12 cellular contexts compared by ENCODE assay signal in genomic region chr10:102712089-102712488, GRCh38. TPM values are rescaled to one million over a fixed set of nuclear protein-coding genes. Genes with fewer than 3 reads are reported as not detected.
DNase-seq lines count a peak whose midpoint lies in the region; ATAC-seq and TF ChIP-seq lines count a peak whose summit lies in the region.
"Had no signal": no experiment of that assay in that cellular context is flagged by ENCODE, and none has a peak within 500 bp of the region (broad histone marks: within the 10 kb centered on the region; RNA-seq: fewer than 3 reads in every experiment).

No MANE protein-coding gene starts in this region.

- H3K9me3 Mint-ChIP-seq in activated naive CD8-positive, alpha-beta T cell treated with anti-CD3 and anti-CD28 coated beads, Interleukin-2, amount 50 U/mL, for 24 hours, result no peaks in the 10 kb centered on the region
- H3K9me3 Mint-ChIP-seq in osteocyte (ENCODE audit: unreplicated experiment), result no peaks in the 10 kb centered on the region

- H3K4me3 ChIP-seq in GM12864 (ENCODE audit: low read depth, low read length), result peak overlapping the region; percentile 98; the same call in 1 of the 2 replicates
- no peak overlapping the region for H3K4me3 ChIP-seq in HEK293 (ENCODE audit: low read depth, low read length)
- H3K4me3 ChIP-seq in testis, result no peak overlapping the region
- H3K4me3 ChIP-seq in BE2C (ENCODE audit: low read depth, low read length), result no peak overlapping the region

- intact Hi-C loops in testis (cut with DNase I; ENCODE audit: low total_unique reads), result loop anchor here (5.0 kb wide), 1 partner anchor 70 kb away; the partner anchor contains the start of gene TRIM8

- POLR2A ChIA-PET in HEK293 (lab: Yijun Ruan, JAX), result interaction anchor here (0.7 to 1.6 kb wide), 2 partner anchors 31 to 84 kb away, joined by 3 to 4 read pairs; partner anchors contain the start of gene WBP1L

- no peaks in the 10 kb centered on the region for H3K27me3 Mint-ChIP-seq in activated naive CD8-positive, alpha-beta T cell treated with anti-CD3 and anti-CD28 coated beads, Interleukin-2, amount 50 U/mL, for 24 hours
- no peaks in the 10 kb centered on the region for H3K27me3 Mint-ChIP-seq in osteocyte (ENCODE audit: unreplicated experiment)

- no peak overlapping the region for H3K27ac ChIP-seq in HEK293 (ENCODE audit: extremely low read depth, low read depth, low read length)
- H3K27ac ChIP-seq in testis, result peak overlapping the region in 1 of 2 donors; percentile 75
- H3K27ac ChIP-seq: foreskin keratinocyte had no signal

- H3K36me3 ChIP-seq in HEK293 (ENCODE audit: control insufficient read depth in 2 of 2, insufficient read depth in 1 of 2, low read length in 2 of 2) (no peaks in the 10 kb centered on the region; a peak in 1 of 3 replicates), testis (ENCODE audit: low read depth, missing control alignments) (no peaks in the 10 kb centered on the region), BE2C (no peaks in the 10 kb centered on the region)
- H3K36me3 ChIP-seq: HAP-1 had no signal

- no peaks in the 10 kb centered on the region for H3K27me3 ChIP-seq in testis
- H3K27me3 ChIP-seq in BE2C, result no peaks in the 10 kb centered on the region
- H3K27me3 ChIP-seq: foreskin keratinocyte had no signal

- DNase-seq in GM12864 (ENCODE audit: low read depth) (peak; percentile 60), osteocyte (ENCODE audit: extremely low spot score, unreplicated experiment) (no peak), testis (no peak), BE2C (no peak), hepatic stellate cell (ENCODE audit: low spot score) (no peak)
- no peak for DNase-seq in activated naive CD8-positive, alpha-beta T cell treated with anti-CD3 and anti-CD28 coated beads, Interleukin-2, amount 50 U/mL, for 24 hours
- DNase-seq: amygdala, foreskin keratinocyte, NCI-H1436, NCI-H524 had no signal

- peaks cover 13% of the 10 kb centered on the region for H3K36me3 Mint-ChIP-seq in activated naive CD8-positive, alpha-beta T cell treated with anti-CD3 and anti-CD28 coated beads, Interleukin-2, amount 50 U/mL, for 24 hours (ENCODE audit: low read depth)
- no peaks in the 10 kb centered on the region for H3K36me3 Mint-ChIP-seq in osteocyte (ENCODE audit: unreplicated experiment)

- peak overlapping the region; percentile 83 for H3K27ac Mint-ChIP-seq in activated naive CD8-positive, alpha-beta T cell treated with anti-CD3 and anti-CD28 coated beads, Interleukin-2, amount 50 U/mL, for 24 hours
- peak overlapping the region; percentile 89 for H3K27ac Mint-ChIP-seq in osteocyte (ENCODE audit: unreplicated experiment)

- no peaks in the 10 kb centered on the region for H3K9me3 ChIP-seq in HEK293 (ENCODE audit: control insufficient read depth, insufficient read depth, low read depth, low read length)
- H3K9me3 ChIP-seq in testis, result no peaks in the 10 kb centered on the region
- no peaks in the 10 kb centered on the region for H3K9me3 ChIP-seq in BE2C
- H3K9me3 ChIP-seq: HAP-1 had no signal

- no peak for ATAC-seq in activated naive CD8-positive, alpha-beta T cell treated with anti-CD3 and anti-CD28 coated beads, Interleukin-2, amount 50 U/mL, for 24 hours
- ATAC-seq: foreskin keratinocyte had no signal

- no peak for TF ChIP-seq CTCF in GM12864 (IDR thresholded peaks at IDR 0.05; ENCODE audit: low read depth, low read length, missing control alignments)
- TF ChIP-seq CTCF in HEK293 (tag by site-specific recombination; IDR thresholded peaks at IDR 0.05), result no peak
- no peak for TF ChIP-seq CTCF in osteocyte (IDR thresholded peaks at IDR 0.05)
- no peak for TF ChIP-seq CTCF in testis (IDR thresholded peaks at IDR 0.05)
- TF ChIP-seq CTCF in BE2C (IDR thresholded peaks at IDR 0.05; ENCODE audit: low read depth, low read length), result no peak

- peaks cover 17% of the 10 kb centered on the region for H3K4me1 ChIP-seq in HEK293 (ENCODE audit: control insufficient read depth, insufficient read depth, low read length)
- peaks cover 24% of the 10 kb centered on the region for H3K4me1 ChIP-seq in testis
- peaks cover 7% of the 10 kb centered on the region; the same call in 1 of the 2 replicates for H3K4me1 ChIP-seq in BE2C

- H3K4me1 Mint-ChIP-seq in activated naive CD8-positive, alpha-beta T cell treated with anti-CD3 and anti-CD28 coated beads, Interleukin-2, amount 50 U/mL, for 24 hours, result peaks cover 66% of the 10 kb centered on the region
- H3K4me1 Mint-ChIP-seq in osteocyte (ENCODE audit: unreplicated experiment), result peaks cover 48% of the 10 kb centered on the region

- no peak for TF ChIP-seq POLR2A in testis (IDR thresholded peaks at IDR 0.05)

- CTCF ChIA-PET in HEK293 (lab: Yijun Ruan, JAX), result interaction anchor here (0.7 to 6.7 kb wide), 7 partner anchors 26 to 269 kb away, joined by 3 to 57 read pairs (median 5); no protein-coding TSS in a partner anchor

- peak overlapping the region; percentile 93 for H3K4me3 Mint-ChIP-seq in activated naive CD8-positive, alpha-beta T cell treated with anti-CD3 and anti-CD28 coated beads, Interleukin-2, amount 50 U/mL, for 24 hours
- no peak overlapping the region for H3K4me3 Mint-ChIP-seq in osteocyte (ENCODE audit: unreplicated experiment)

- 40 to 51% methylated on average over 4 of the region's 4 CpGs for WGBS in testis, 2 donors

TF ChIP-seq in HEK293, 187 proteins besides CTCF, POLR2A, EP300 and RAD21:
- peak; percentile 6; the same call in 1 of the 2 replicates for TF ChIP-seq PRDM6 (tag by site-specific recombination; IDR thresholded peaks at IDR 0.05)
- TF ChIP-seq ZNF555 (tag by site-specific recombination; conservative IDR thresholded peaks at IDR 0.05), result no peak

RNA-seq across cellular contexts. Expression of gene ARL3, which starts 2.1 kb away (rescaled TPM):
- total RNA-seq in osteocyte (11.6 and 12.6 TPM in 2 replicates), testis (10 to 100 TPM; 10.8 to 10.9 TPM)
- 25.2 TPM for polyA plus RNA-seq in testis (ENCODE audit: insufficient read depth, low read depth, low replicate concordance)
- 17.9 TPM for polyA plus RNA-seq in BE2C (2012; ENCODE audit: insufficient read depth, insufficient read length, low read depth)

RNA-seq across cellular contexts. Expression of gene SFXN2, which starts 2.3 kb away (rescaled TPM):
- total RNA-seq in osteocyte, result 6.9 and 8.1 TPM in 2 replicates
- 1 to 10 TPM; 5.6 to 9.8 TPM for total RNA-seq in testis
- 4.4 TPM for polyA plus RNA-seq in testis (ENCODE audit: insufficient read depth, low read depth, low replicate concordance)
- 4.8 TPM for polyA plus RNA-seq in BE2C (2012; ENCODE audit: insufficient read depth, insufficient read length, low read depth)

RNA-seq across cellular contexts. Expression of gene WBP1L, which starts 31.7 kb away (rescaled TPM):
- 66.7 and 68.7 TPM in 2 replicates for total RNA-seq in osteocyte
- total RNA-seq in testis, result 100 to 1,000 TPM; 113 to 165 TPM
- polyA plus RNA-seq in testis (ENCODE audit: insufficient read depth, low read depth, low replicate concordance), result 72.4 TPM
- polyA plus RNA-seq in BE2C (2012; ENCODE audit: insufficient read depth, insufficient read length, low read depth), result 13.1 TPM
